Comparison of ENCODE assay signal across 1 cellular context in the genomic region with DNA sequence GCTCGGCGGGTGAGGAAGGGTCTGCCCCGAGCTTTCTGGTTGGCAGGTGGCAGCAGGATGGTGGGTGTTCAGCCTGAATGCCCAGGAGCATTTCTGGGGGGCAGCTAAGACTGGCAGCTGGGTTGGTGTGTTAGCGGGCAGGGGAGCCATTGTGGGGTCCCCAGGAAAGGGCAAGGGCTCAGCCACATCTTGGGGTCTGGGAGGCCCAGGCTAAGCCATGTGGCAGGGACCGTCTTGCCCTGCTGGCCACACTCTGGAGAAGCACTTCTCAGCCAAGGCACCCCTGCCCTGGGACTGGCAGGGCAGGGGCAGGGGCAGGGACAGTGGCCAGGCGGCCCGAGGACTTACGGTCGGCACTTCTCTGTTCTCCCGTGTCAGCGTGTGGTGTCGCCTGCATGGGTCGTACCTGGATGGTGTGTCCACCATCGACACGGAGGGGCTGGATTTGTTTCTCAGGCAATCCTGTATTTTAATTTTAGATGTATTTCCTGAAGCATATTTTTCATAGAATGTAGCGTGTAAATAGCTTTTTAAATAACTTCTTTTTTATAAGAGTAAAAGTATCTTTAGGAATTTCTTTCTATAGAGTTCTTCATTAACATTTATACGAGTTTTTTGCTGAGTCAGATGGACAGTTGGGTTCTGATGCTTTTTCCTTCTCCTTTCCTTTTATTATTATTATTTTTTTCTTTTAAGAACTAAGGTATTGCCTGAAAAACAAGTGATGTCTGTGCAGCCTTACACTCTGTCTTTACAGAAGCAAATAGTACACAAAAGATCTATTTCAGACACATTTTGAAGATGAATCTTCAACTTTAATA.
TF ChIP-seq lines count a peak whose summit lies in the region.

No MANE protein-coding gene starts in this region.

TF ChIP-seq in WTC11, 78 proteins besides CTCF, POLR2A, EP300 and RAD21 (continued from another document):
- TF ChIP-seq, protein P1, sequence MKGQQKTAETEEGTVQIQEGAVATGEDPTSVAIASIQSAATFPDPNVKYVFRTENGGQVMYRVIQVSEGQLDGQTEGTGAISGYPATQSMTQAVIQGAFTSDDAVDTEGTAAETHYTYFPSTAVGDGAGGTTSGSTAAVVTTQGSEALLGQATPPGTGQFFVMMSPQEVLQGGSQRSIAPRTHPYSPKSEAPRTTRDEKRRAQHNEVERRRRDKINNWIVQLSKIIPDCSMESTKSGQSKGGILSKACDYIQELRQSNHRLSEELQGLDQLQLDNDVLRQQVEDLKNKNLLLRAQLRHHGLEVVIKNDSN (CRISPR knock-in tag; IDR thresholded peaks at IDR 0.05): no peak
TF ChIP-seq in WTC11: peak in this region for 0.
